Comparison of ENCODE assay signal across 12 cellular contexts in the genomic region with DNA sequence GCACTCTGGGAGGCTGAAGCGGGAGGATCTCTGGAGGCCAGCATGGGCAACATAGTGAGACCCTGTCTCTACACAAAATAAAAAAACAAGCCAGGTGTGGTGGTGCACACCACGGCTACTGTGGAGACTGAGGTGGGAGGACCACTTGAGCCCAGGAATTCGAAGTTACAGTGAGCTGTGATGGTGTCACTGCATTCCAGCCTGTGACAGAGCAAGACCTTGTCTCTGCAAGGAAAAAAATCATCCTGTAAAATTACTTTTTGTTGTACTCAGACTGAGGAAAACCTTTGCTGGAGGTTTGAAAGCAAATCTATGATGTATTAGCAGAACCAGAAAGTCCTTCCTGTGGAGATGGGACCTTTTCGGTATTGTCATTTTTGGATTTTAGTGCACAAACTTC.
DNase-seq lines count a peak whose midpoint lies in the region; ATAC-seq and TF ChIP-seq lines count a peak whose summit lies in the region.
"Had no signal": no experiment of that assay in that cellular context is flagged by ENCODE, and none has a peak within 500 bp of the region (broad histone marks: within the 10 kb centered on the region; RNA-seq: fewer than 3 reads in every experiment).

No MANE protein-coding gene starts in this region.

- intact Hi-C loops in Calu3 (cut with micrococcal nuclease; ENCODE audit: unreplicated experiment): loop anchor here (1.0 kb wide), 1 partner anchor 59 kb away; no protein-coding TSS in a partner anchor
- intact Hi-C loops in Panc1 (cut with micrococcal nuclease; ENCODE audit: unreplicated experiment): no loop called here
- intact Hi-C loops in mammary epithelial cell (cut with micrococcal nuclease): loop anchor here (1.0 kb wide), 2 partner anchors 23 to 109 kb away; no protein-coding TSS in a partner anchor

- H3K4me2 ChIP-seq in mammary epithelial cell (ENCODE audit: insufficient read depth, low read depth, low read length): peak overlapping the region; percentile 55

- ATAC-seq in Panc1: peak; percentile 60
- no peak for ATAC-seq in naive thymus-derived CD8-positive, alpha-beta T cell

- H3K36me3 Mint-ChIP-seq in Calu3 (ENCODE audit: insufficient read depth, unreplicated experiment) (peaks cover 18% of the 10 kb centered on the region), mesothelial cell of epicardium (peaks cover 4% of the 10 kb centered on the region)
- H3K36me3 Mint-ChIP-seq in naive thymus-derived CD8-positive, alpha-beta T cell: no peaks in the 10 kb centered on the region

- no peaks in the 10 kb centered on the region for H3K27me3 ChIP-seq in Panc1 (ENCODE audit: control insufficient read depth, insufficient read depth, low read length)
- H3K27me3 ChIP-seq in mammary epithelial cell (ENCODE audit: insufficient read depth, low read length): no peaks in the 10 kb centered on the region
- H3K27me3 ChIP-seq: heart left ventricle had no signal

- peaks cover 31% of the 10 kb centered on the region for H3K4me1 ChIP-seq in Panc1 (ENCODE audit: control insufficient read depth, insufficient read depth, low read length)
- peaks cover 34% of the 10 kb centered on the region for H3K4me1 ChIP-seq in mammary epithelial cell (ENCODE audit: insufficient read depth, low read length)
- H3K4me1 ChIP-seq: heart left ventricle had no signal

- CTCF ChIA-PET in Calu3 (lab: Charles Lee): interaction anchor here (0.5 kb wide), 1 partner anchor 14 kb away, joined by 3 read pairs; no protein-coding TSS in a partner anchor
- CTCF ChIA-PET in Panc1 (lab: Charles Lee): no interaction called here
- CTCF ChIA-PET in mammary epithelial cell (lab: Charles Lee; ENCODE audit: low non-redundant PET): no interaction called here

- peak overlapping the region; percentile 66 for H3K27ac Mint-ChIP-seq in Calu3 (ENCODE audit: unreplicated experiment)
- peak overlapping the region; percentile 79 for H3K27ac Mint-ChIP-seq in mesothelial cell of epicardium
- H3K27ac Mint-ChIP-seq in naive thymus-derived CD8-positive, alpha-beta T cell: peak overlapping the region in 1 of 10 donors; percentile 88
- H3K27ac Mint-ChIP-seq: activated B cell treated with CpG ODN at 0.5 μM for 24 hours; B cell; dendritic cell treated with granulocyte-macrophage colony-stimulating factor and Interleukin-4, amounts not matched to agents 40 ng/mL and 50 ng/mL, for 4 days had no signal

- 50% methylated on average over 4 of the region's 4 CpGs for WGBS in mammary epithelial cell (ENCODE audit: low coverage, missing lambda C conversion rate)

- H3K36me3 ChIP-seq in Panc1 (ENCODE audit: control insufficient read depth, insufficient read depth, low read length) (no peaks in the 10 kb centered on the region), mammary epithelial cell (ENCODE audit: insufficient read depth, low read length) (no peaks in the 10 kb centered on the region)
- H3K36me3 ChIP-seq: heart left ventricle had no signal

- BruUV-seq in Calu3 (replicated peaks; lab: Mats Ljungman, UMichigan): no TSS peak
- no TSS peak for BruUV-seq in Panc1 (replicated peaks; lab: Mats Ljungman, UMichigan)
- no TSS peak for BruUV-seq in mammary epithelial cell (replicated peaks; lab: Mats Ljungman, UMichigan)

- H3K4me1 Mint-ChIP-seq in Calu3 (ENCODE audit: low read depth, unreplicated experiment): peaks cover 25% of the 10 kb centered on the region
- peaks cover 25% of the 10 kb centered on the region for H3K4me1 Mint-ChIP-seq in mesothelial cell of epicardium
- H3K4me1 Mint-ChIP-seq in naive thymus-derived CD8-positive, alpha-beta T cell: peaks cover 0 to 8% (median 3%) of the 10 kb centered on the region in 4 donors
- H3K4me1 Mint-ChIP-seq: activated B cell treated with CpG ODN at 0.5 μM for 24 hours, B cell had no signal

- TF ChIP-seq CTCF in Calu3 (IDR thresholded peaks at IDR 0.05; ENCODE audit: unreplicated experiment) (no peak), Panc1 (IDR thresholded peaks at IDR 0.05) (no peak), mammary epithelial cell (conservative IDR thresholded peaks at IDR 0.05 in 1 of 2, IDR thresholded peaks at IDR 0.05 in 1 of 2; ENCODE audit: extremely low read depth in 1 of 2, insufficient read depth in 1 of 2, low read depth in 1 of 2, low read length in 2 of 2) (no peak), mesothelial cell of epicardium (IDR thresholded peaks at IDR 0.05; ENCODE audit: unreplicated experiment) (no peak)

- H3K4me3 ChIP-seq in Panc1 (ENCODE audit: low read depth in 2 of 2, low read length in 2 of 2) (0 out of 4 replicates have a peak overlapping the region, but pooled peaks of 1 of the 2 experiments have one; percentile 9), mammary epithelial cell (replicated peaks in 1 of 3; ENCODE audit: insufficient read depth in 1 of 3, low read depth in 2 of 3, low read length in 3 of 3) (no peak overlapping the region)
- H3K4me3 ChIP-seq: heart left ventricle had no signal

- POLR2A ChIA-PET in Panc1 (lab: Charles Lee): no interaction called here
- POLR2A ChIA-PET in naive thymus-derived CD8-positive, alpha-beta T cell (lab: Charles Lee): no interaction called here

- no peaks in the 10 kb centered on the region for H3K27me3 Mint-ChIP-seq in Calu3 (ENCODE audit: unreplicated experiment)
- no peaks in the 10 kb centered on the region for H3K27me3 Mint-ChIP-seq in mesothelial cell of epicardium (ENCODE audit: low read depth)
- no peaks in the 10 kb centered on the region for H3K27me3 Mint-ChIP-seq in naive thymus-derived CD8-positive, alpha-beta T cell
- H3K27me3 Mint-ChIP-seq: activated B cell treated with CpG ODN at 0.5 μM for 24 hours; B cell; dendritic cell treated with granulocyte-macrophage colony-stimulating factor and Interleukin-4, amounts not matched to agents 40 ng/mL and 50 ng/mL, for 4 days had no signal

- H3K9ac ChIP-seq in mammary epithelial cell (ENCODE audit: insufficient read depth, low read length): peak overlapping the region; percentile 16

- H2AFZ ChIP-seq in mammary epithelial cell (ENCODE audit: low read depth, low read length): peak overlapping the region; percentile 4

- no peak for DNase-seq in Calu3
- no peak for DNase-seq in Panc1 (ENCODE audit: low read depth, low spot score)
- DNase-seq in mammary epithelial cell: no peak
- no peak for DNase-seq in mesothelial cell of epicardium (ENCODE audit: low spot score in 2 of 2, unreplicated experiment in 2 of 2)
- DNase-seq in ecto neural progenitor cell (ENCODE audit: low spot score): no peak
- DNase-seq in stimulated activated CD4-positive, alpha-beta T cell treated with anti-CD3 and anti-CD28 coated beads, Interleukin-4, amount 100 ng/mL, for 1 hour: no peak
- no peak for DNase-seq in activated effector memory CD4-positive, alpha-beta T cell treated with anti-CD3 and anti-CD28 coated beads, Interleukin-2, amount 50 U/mL, for 16 hours
- no peak for DNase-seq in naive thymus-derived CD8-positive, alpha-beta T cell
- DNase-seq: activated B cell treated with CpG ODN at 0.5 μM for 24 hours, heart left ventricle had no signal

- H3K9me3 Mint-ChIP-seq in Calu3 (ENCODE audit: low read depth, unreplicated experiment): no peaks in the 10 kb centered on the region
- no peaks in the 10 kb centered on the region for H3K9me3 Mint-ChIP-seq in mesothelial cell of epicardium
- no peaks in the 10 kb centered on the region for H3K9me3 Mint-ChIP-seq in naive thymus-derived CD8-positive, alpha-beta T cell
- H3K9me3 Mint-ChIP-seq: activated B cell treated with CpG ODN at 0.5 μM for 24 hours; dendritic cell treated with granulocyte-macrophage colony-stimulating factor and Interleukin-4, amounts not matched to agents 40 ng/mL and 50 ng/mL, for 4 days had no signal

- dilution Hi-C loops in mammary epithelial cell (cut with HindIII; ENCODE audit: low sequenced_read_pairs): no loop called here

- no peaks in the 10 kb centered on the region for H3K9me3 ChIP-seq in Panc1 (ENCODE audit: control insufficient read depth, insufficient read depth, low read depth, low read length)
- no peaks in the 10 kb centered on the region for H3K9me3 ChIP-seq in mammary epithelial cell (replicated peaks; ENCODE audit: insufficient read depth, low read length)
- H3K9me3 ChIP-seq: heart left ventricle had no signal

- H3K4me3 Mint-ChIP-seq in Calu3 (ENCODE audit: low read depth, unreplicated experiment) (peak overlapping the region; percentile 62), mesothelial cell of epicardium (no peak overlapping the region)
- H3K4me3 Mint-ChIP-seq in naive thymus-derived CD8-positive, alpha-beta T cell: no peak overlapping the region
- H3K4me3 Mint-ChIP-seq: activated B cell treated with CpG ODN at 0.5 μM for 24 hours; B cell; dendritic cell treated with granulocyte-macrophage colony-stimulating factor and Interleukin-4, amounts not matched to agents 40 ng/mL and 50 ng/mL, for 4 days had no signal

- H4K20me1 ChIP-seq in mammary epithelial cell (ENCODE audit: insufficient read depth, low read length): no peaks in the 10 kb centered on the region

- in situ Hi-C loops in Panc1 (cut with HindIII; ENCODE audit: low pct_unique_long_range_greater_than_20kb, low sequenced_read_pairs): no loop called here
- in situ Hi-C loops in mammary epithelial cell (cut with MboI; ENCODE audit: low sequenced_read_pairs in 2 of 2): no loop called here

- no peaks in the 10 kb centered on the region for H3K79me2 ChIP-seq in mammary epithelial cell (ENCODE audit: insufficient read depth, low read length)

- H3K27ac ChIP-seq in Panc1 (ENCODE audit: low read length): peak overlapping the region; percentile 80
- peak overlapping the region; percentile 64 for H3K27ac ChIP-seq in mammary epithelial cell (ENCODE audit: insufficient read depth, low read depth, low read length)
- H3K27ac ChIP-seq: heart left ventricle had no signal
